9 cellular contexts compared by ENCODE assay signal in genomic region chr3:177427540-177427939, GRCh38.
DNase-seq lines count a peak whose midpoint lies in the region; ATAC-seq and TF ChIP-seq lines count a peak whose summit lies in the region.
"Had no signal": no experiment of that assay in that cellular context is flagged by ENCODE, and none has a peak within 500 bp of the region (broad histone marks: within the 10 kb centered on the region; RNA-seq: fewer than 3 reads in every experiment).

No MANE protein-coding gene starts in this region.

- no peaks in the 10 kb centered on the region for H4K20me1 ChIP-seq in Karpas-422 (ENCODE audit: insufficient read depth, low read depth, low read length)

- no peaks in the 10 kb centered on the region for H3K4me1 ChIP-seq in Karpas-422 (ENCODE audit: low read length)

- ATAC-seq in HG02623 (IDR thresholded peaks at IDR 0.05; ENCODE audit: unreplicated experiment), result peak; percentile 1
- ATAC-seq: WTC11 had no signal

- POLR2A ChIA-PET in RWPE1 (lab: Yijun Ruan, JAX; ENCODE audit: low non-redundant PET), result no interaction called here

- H3K4me2 ChIP-seq in Karpas-422 (ENCODE audit: low read depth, low read length, poor library complexity, severe bottlenecking), result no peak overlapping the region

- H3K9me3 ChIP-seq in Karpas-422 (ENCODE audit: low read length), result no peaks in the 10 kb centered on the region

- H3K27ac ChIP-seq in RWPE1, result no peak overlapping the region
- H3K27ac ChIP-seq in Karpas-422 (ENCODE audit: low read length), result no peak overlapping the region

- DNase-seq in RWPE1 (ENCODE audit: low spot score), result peak; percentile 10
- DNase-seq in kidney tubule cell (ENCODE audit: low spot score), result peak; percentile 65
- no peak for DNase-seq in amniotic stem cell (lab: John Stamatoyannopoulos, UW)
- no peak for DNase-seq in Karpas-422
- DNase-seq in T1000 (lab: John Stamatoyannopoulos, UW), result no peak
- no peak for DNase-seq in activated gamma-delta T cell (lab: John Stamatoyannopoulos, UW)

- H3K9me2 ChIP-seq in Karpas-422 (replicated peaks; ENCODE audit: insufficient read depth, low read length), result no peaks in the 10 kb centered on the region

- H3K9ac ChIP-seq in Karpas-422 (ENCODE audit: low read length), result no peak overlapping the region

- peak overlapping the region; percentile 38; the same call in 1 of the 2 replicates for H3K4me3 ChIP-seq in GM08714 (ENCODE audit: low read length)
- no peak overlapping the region for H3K4me3 ChIP-seq in Karpas-422 (ENCODE audit: low read length)

- no peaks in the 10 kb centered on the region for H3K36me3 ChIP-seq in Karpas-422 (ENCODE audit: insufficient read depth, low read length)

- no peaks in the 10 kb centered on the region for H3K27me3 ChIP-seq in Karpas-422 (ENCODE audit: low read length)

- CTCF ChIA-PET in RWPE1 (lab: Yijun Ruan, JAX), result no interaction called here

- H2AFZ ChIP-seq in Karpas-422 (ENCODE audit: low read length), result no peak overlapping the region

- no peak for TF ChIP-seq CTCF in RWPE1 (conservative IDR thresholded peaks at IDR 0.05; ENCODE audit: low read depth)

- H3K79me2 ChIP-seq in Karpas-422 (ENCODE audit: low read length), result no peaks in the 10 kb centered on the region

Comparison
In these comparisons a context has a peak if more than half of its experiments do, and no peak if none do; other contexts are left out.
1. DNase-seq: peak in RWPE1 (single experiment) and kidney tubule cell (single experiment); none in amniotic stem cell (single experiment), Karpas-422 (single experiment), T1000 (single experiment) and activated gamma-delta T cell (single experiment).